ENCODE assay signal across 28 cellular contexts in the genomic region with DNA sequence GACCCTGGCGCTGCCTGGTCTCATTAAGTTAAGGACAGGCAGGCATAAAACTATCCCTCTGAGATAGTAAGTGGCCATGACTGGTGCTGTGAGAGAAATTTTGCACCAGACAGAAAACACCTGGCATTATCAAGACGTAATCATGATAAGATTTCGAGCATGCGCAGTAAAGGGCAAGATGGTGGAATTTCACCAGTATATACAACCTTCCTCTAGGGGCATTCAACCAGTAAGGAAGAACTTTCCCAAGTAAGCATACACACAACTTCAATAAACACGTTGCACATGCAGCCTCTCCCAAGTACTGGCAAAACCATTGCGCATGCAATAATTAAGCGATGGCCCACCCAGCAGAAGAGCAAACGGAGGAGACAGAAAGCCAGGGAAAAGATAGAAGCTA.
"Had no signal": no experiment of that assay in that cellular context is flagged by ENCODE, and none has a peak within 500 bp of the region (broad histone marks: within the 10 kb centered on the region; RNA-seq: fewer than 3 reads in every experiment).

No MANE protein-coding gene starts in this region.

- H3K9me3 Mint-ChIP-seq: nephron progenitor cell had no signal

- H3K4me3 Mint-ChIP-seq: activated naive CD8-positive, alpha-beta T cell treated with anti-CD3 and anti-CD28 coated beads for 36 hours; naive B cell; nephron progenitor cell; stimulated activated effector memory CD8-positive, alpha-beta T cell treated with anti-CD3 and anti-CD28 coated beads, Interleukin-12 subunit alpha, Interleukin-12 subunit beta, amount 100 ng/mL, for 72 hours; stimulated activated naive CD8-positive, alpha-beta T cell treated with anti-CD3 and anti-CD28 coated beads, Interleukin-15, amount 100 ng/mL, for 72 hours had no signal

- DNase-seq: activated CD4-positive, alpha-beta T cell treated with anti-CD3 and anti-CD28 coated beads for 48 hours; activated CD4-positive, alpha-beta T cell treated with anti-CD3 and anti-CD28 coated beads, Interleukin-2, amount 50 U/mL, for 48 hours; activated CD8-positive, alpha-beta memory T cell treated with anti-CD3 and anti-CD28 coated beads for 24 hours; activated effector memory CD4-positive, alpha-beta T cell treated with Interleukin-2 at 50 U/mL for 16 hours; activated naive CD4-positive, alpha-beta T cell treated with Interleukin-2 at 50 U/mL for 16 hours; activated naive CD8-positive, alpha-beta T cell treated with anti-CD3 and anti-CD28 coated beads for 36 hours; adrenal gland; aorta; body of pancreas; cerebellar nuclear complex; colonic mucosa; effector CD8-positive, alpha-beta T cell; islet precursor cell; mammary epithelial cell; naive B cell; nephron progenitor cell; ovary; retina; sigmoid colon; small intestine; stimulated activated CD4-positive, alpha-beta T cell treated with anti-CD3 and anti-CD28 coated beads, Interleukin-4, amount 100 ng/mL, for 24 hours; stimulated activated naive CD8-positive, alpha-beta T cell treated with anti-CD3 and anti-CD28 coated beads, Interleukin-15, amount 100 ng/mL, for 72 hours; T-helper 9 cell; tibial artery; upper lobe of right lung had no signal

- H3K36me3 Mint-ChIP-seq: activated naive CD8-positive, alpha-beta T cell treated with anti-CD3 and anti-CD28 coated beads for 36 hours; naive B cell; stimulated activated effector memory CD8-positive, alpha-beta T cell treated with anti-CD3 and anti-CD28 coated beads, Interleukin-12 subunit alpha, Interleukin-12 subunit beta, amount 100 ng/mL, for 72 hours had no signal

- ATAC-seq: activated CD4-positive, CD25-positive, alpha-beta regulatory T cell treated with anti-CD3 and anti-CD28 coated beads, Interleukin-2, amount 50 U/mL, for 24 hours; body of pancreas; stimulated activated effector memory CD8-positive, alpha-beta T cell treated with anti-CD3 and anti-CD28 coated beads, Interleukin-12 subunit alpha, Interleukin-12 subunit beta, amount 100 ng/mL, for 72 hours; stimulated activated naive CD8-positive, alpha-beta T cell treated with anti-CD3 and anti-CD28 coated beads, Interleukin-15, amount 100 ng/mL, for 72 hours; upper lobe of right lung had no signal

- H3K27ac Mint-ChIP-seq: activated naive CD8-positive, alpha-beta T cell treated with anti-CD3 and anti-CD28 coated beads for 36 hours; naive B cell; nephron progenitor cell; progenitor cell of endocrine pancreas; stimulated activated effector memory CD8-positive, alpha-beta T cell treated with anti-CD3 and anti-CD28 coated beads, Interleukin-12 subunit alpha, Interleukin-12 subunit beta, amount 100 ng/mL, for 72 hours; stimulated activated naive CD8-positive, alpha-beta T cell treated with anti-CD3 and anti-CD28 coated beads, Interleukin-15, amount 100 ng/mL, for 72 hours had no signal

- H3K27me3 Mint-ChIP-seq: activated naive CD8-positive, alpha-beta T cell treated with anti-CD3 and anti-CD28 coated beads for 36 hours; naive B cell; progenitor cell of endocrine pancreas; stimulated activated naive CD8-positive, alpha-beta T cell treated with anti-CD3 and anti-CD28 coated beads, Interleukin-15, amount 100 ng/mL, for 72 hours had no signal

- H3K4me1 Mint-ChIP-seq: activated naive CD8-positive, alpha-beta T cell treated with anti-CD3 and anti-CD28 coated beads for 36 hours; naive B cell; nephron progenitor cell; stimulated activated effector memory CD8-positive, alpha-beta T cell treated with anti-CD3 and anti-CD28 coated beads, Interleukin-12 subunit alpha, Interleukin-12 subunit beta, amount 100 ng/mL, for 72 hours; stimulated activated naive CD8-positive, alpha-beta T cell treated with anti-CD3 and anti-CD28 coated beads, Interleukin-15, amount 100 ng/mL, for 72 hours had no signal
